ENCODE assay signal across 8 cellular contexts in genomic region chr19:49766938-49767315, GRCh38. TPM values are rescaled to one million over a fixed set of nuclear protein-coding genes. Genes with fewer than 3 reads are reported as not detected.
A peak's percentile ranks its signal among the peaks of the same experiment; 100 is the strongest.
DNase-seq lines count a peak whose midpoint lies in the region; ATAC-seq and TF ChIP-seq lines count a peak whose summit lies in the region.

TSS of gene AP2A1 (plus strand) at chr19:49767001. CDS start at chr19:49767134, 133 bp downstream.

- H3K4me2 ChIP-seq in OCI-LY7 (ENCODE audit: low read length), result peak within 1 kb of the TSS; percentile 83

- peak within 1 kb of the TSS; percentile 79 for H3K4me3 ChIP-seq in GM12875 (ENCODE audit: low read depth, low read length)
- H3K4me3 ChIP-seq in OCI-LY7 (ENCODE audit: low read depth, low read length, poor library complexity, severe bottlenecking), result peak within 1 kb of the TSS; percentile 98

- POLR2A ChIA-PET in OCI-LY7 (lab: Charles Lee), result interaction anchor here (0.6 to 1.1 kb wide), 3 partner anchors 21 to 142 kb away, joined by 3 read pairs; no protein-coding TSS in a partner anchor
- POLR2A ChIA-PET in naive thymus-derived CD8-positive, alpha-beta T cell (lab: Charles Lee), result interaction anchor here (0.5 to 3.6 kb wide), 12 partner anchors 46 to 1348 kb away, joined by 3 to 40 read pairs (median 5); partner anchors contain the start of genes AKT1S1, ATF5, FUZ and GYS1

- peak within 1 kb of the TSS; percentile 87 to 97 (median 96) for H3K27ac Mint-ChIP-seq in naive thymus-derived CD8-positive, alpha-beta T cell

- H2AFZ ChIP-seq in OCI-LY7 (ENCODE audit: low read length), result peak within 1 kb of the TSS; percentile 71

- peak within 1 kb of the TSS; percentile 74 for H3K27ac ChIP-seq in OCI-LY7 (ENCODE audit: low read depth, low read length, poor library complexity, severe bottlenecking)

- peaks cover 21% of the 10 kb centered on the region for H3K4me1 ChIP-seq in OCI-LY7 (ENCODE audit: insufficient read depth, low read length, poor library complexity, severe bottlenecking)

- no TSS peak for BruUV-seq in OCI-LY7 (replicated peaks; lab: Mats Ljungman, UMichigan)

- H3K4me3 Mint-ChIP-seq in naive thymus-derived CD8-positive, alpha-beta T cell, result peak within 1 kb of the TSS; percentile 77 to 97 (median 93)

- H3K9me2 ChIP-seq in OCI-LY7 (ENCODE audit: insufficient read depth, low read length), result no peaks in the 10 kb centered on the region

- in situ Hi-C loops in endometrial microvascular endothelial cells (cut with HindIII; ENCODE audit: inconsistent ontology term, low pct_unique_long_range_greater_than_20kb, low sequenced_read_pairs), result no loop called here

- H3K4me1 Mint-ChIP-seq in naive thymus-derived CD8-positive, alpha-beta T cell, result peaks cover 31 to 48% (median 41%) of the 10 kb centered on the region in 4 donors

- peaks cover 3% of the 10 kb centered on the region; the same call in 1 of the 2 replicates for H4K20me1 ChIP-seq in OCI-LY7 (ENCODE audit: insufficient read depth, low read length)

- intact Hi-C loops in OCI-LY7 (cut with micrococcal nuclease; ENCODE audit: unreplicated experiment), result loop anchor here (1.0 to 10.0 kb wide), 2 partner anchors 100 to 272 kb away; partner anchors contain the start of genes PNKP and RPS11

- no peaks in the 10 kb centered on the region for H3K9me3 ChIP-seq in OCI-LY7 (ENCODE audit: low read length)

- H3K79me2 ChIP-seq in OCI-LY7 (ENCODE audit: insufficient read depth, low read depth, low read length), result peaks cover 11% of the 10 kb centered on the region; the same call in 1 of the 2 replicates

- CTCF ChIA-PET in OCI-LY7 (lab: Charles Lee; ENCODE audit: unreplicated experiment), result interaction anchor here (0.5 to 0.7 kb wide), 6 partner anchors 49 to 1330 kb away, joined by 4 to 9 read pairs (median 5); no protein-coding TSS in a partner anchor

- no peak for TF ChIP-seq CTCF in GM12875 (IDR thresholded peaks at IDR 0.05; ENCODE audit: borderline replicate concordance, insufficient read depth, low read depth, low read length)
- TF ChIP-seq CTCF in OCI-LY7 (conservative IDR thresholded peaks at IDR 0.05; ENCODE audit: low read length), result no peak

- no peak for DNase-seq in OCI-LY7 (ENCODE audit: low spot score)
- no peak for DNase-seq in naive thymus-derived CD8-positive, alpha-beta T cell
- DNase-seq in stimulated activated CD4-positive, alpha-beta T cell treated with anti-CD3 and anti-CD28 coated beads, Interleukin-12 subunit alpha, Interleukin-12 subunit beta, amount 100 ng/mL, for 4 hours, result no peak
- no peak for DNase-seq in LoVo (ENCODE audit: low spot score)
- no peak for DNase-seq in kidney glomerular epithelial cell (lab: John Stamatoyannopoulos, UW)

- H3K9me3 Mint-ChIP-seq in naive thymus-derived CD8-positive, alpha-beta T cell, result no peaks in the 10 kb centered on the region

- no peak for ATAC-seq in naive thymus-derived CD8-positive, alpha-beta T cell
- ATAC-seq in GM19467 (IDR thresholded peaks at IDR 0.05; ENCODE audit: unreplicated experiment), result no peak

- peaks cover 0 to 4% (median 0%) of the 10 kb centered on the region in 5 donors for H3K27me3 Mint-ChIP-seq in naive thymus-derived CD8-positive, alpha-beta T cell

- H3K36me3 ChIP-seq in OCI-LY7 (ENCODE audit: insufficient read depth, low read length), result no peaks in the 10 kb centered on the region; the same call in 1 of the 2 replicates

- H3K36me3 Mint-ChIP-seq in naive thymus-derived CD8-positive, alpha-beta T cell, result peaks cover 0 to 9% (median 0%) of the 10 kb centered on the region in 3 donors

RNA-seq across cellular contexts. Expression of gene AP2A1, which starts in this region (rescaled TPM):
- 29.7 and 47.4 TPM in 2 replicates for total RNA-seq in OCI-LY7 (2014; rRNA removed; shearing (Covaris generic))
- total RNA-seq in OCI-LY7 (2022), result 46.9 and 50.4 TPM in 2 replicates
- total RNA-seq in endometrial microvascular endothelial cells (ENCODE audit: inconsistent ontology term), result 125 TPM
- 10 to 100 TPM; 56.1 to 57.8 TPM for total RNA-seq in naive thymus-derived CD8-positive, alpha-beta T cell
- 1 to 10 TPM; 4.5 to 6.5 (median 4.9) TPM for polyA plus RNA-seq in naive thymus-derived CD8-positive, alpha-beta T cell
